20 cellular contexts compared by ENCODE assay signal in genomic region chr18:49608892-49609291, GRCh38. TPM values are rescaled to one million over a fixed set of nuclear protein-coding genes. Genes with fewer than 3 reads are reported as not detected.
DNase-seq lines count a peak whose midpoint lies in the region; ATAC-seq and TF ChIP-seq lines count a peak whose summit lies in the region.
"Had no signal": no experiment of that assay in that cellular context is flagged by ENCODE, and none has a peak within 500 bp of the region (broad histone marks: within the 10 kb centered on the region; RNA-seq: fewer than 3 reads in every experiment).

No MANE protein-coding gene starts in this region.

- intact Hi-C loops in PC-9 (cut with micrococcal nuclease; ENCODE audit: unreplicated experiment), result loop anchor here (1.0 kb wide), 1 partner anchor 47 kb away; no protein-coding TSS in a partner anchor

- H3K4me1 ChIP-seq in PC-9 (replicated peaks; ENCODE audit: insufficient read depth) (peaks cover 34% of the 10 kb centered on the region), endodermal cell (ENCODE audit: control insufficient read depth, insufficient read depth, low read length) (peaks cover 4% of the 10 kb centered on the region)

- H3K4me1 Mint-ChIP-seq in endodermal cell (peaks cover 14% of the 10 kb centered on the region), nephron (peaks cover 29% of the 10 kb centered on the region)
- no peaks in the 10 kb centered on the region for H3K4me1 Mint-ChIP-seq in activated T-cell treated with anti-CD3 and anti-CD28 coated beads, Interleukin-2, amount 50 U/mL, for 4 hours (ENCODE audit: low read depth)
- H3K4me1 Mint-ChIP-seq: CD14-positive monocyte had no signal

- CTCF ChIA-PET in PC-9 (lab: Charles Lee), result no interaction called here

- no peaks in the 10 kb centered on the region for H3K79me2 ChIP-seq in PC-9 (ENCODE audit: low read depth)

- peaks cover 23% of the 10 kb centered on the region for H3F3A ChIP-seq in PC-9 (ENCODE audit: insufficient read depth, low read depth)

- no peak overlapping the region for H2AFZ ChIP-seq in PC-9

- ATAC-seq in HG03460 (IDR thresholded peaks at IDR 0.05; ENCODE audit: unreplicated experiment), result no peak
- no peak for ATAC-seq in activated T-cell treated with anti-CD3 and anti-CD28 coated beads, Interleukin-2, amount 50 U/mL, for 4 hours
- ATAC-seq: GM12878, Right ventricle myocardium inferior had no signal

- no peak overlapping the region for H3K27ac Mint-ChIP-seq in endodermal cell
- peak overlapping the region in 2 of 3 experiments; percentile 35 to 57 for H3K27ac Mint-ChIP-seq in nephron
- H3K27ac Mint-ChIP-seq: CD14-positive monocyte had no signal

- H3K9me3 ChIP-seq in PC-9 (ENCODE audit: insufficient read depth, low read depth) (peaks cover 15% of the 10 kb centered on the region; the same call in 1 of the 2 replicates), endodermal cell (ENCODE audit: control insufficient read depth, low read length) (peaks cover 15% of the 10 kb centered on the region)

- peak; percentile 43 for DNase-seq in DMS 273 (lab: John Stamatoyannopoulos, UW; ENCODE audit: unreplicated experiment)
- DNase-seq in DMS 273 treated with DMSO at 0.1 percent for 48 hours (lab: John Stamatoyannopoulos, UW), result no peak
- DNase-seq in PC-9, result no peak
- DNase-seq in endodermal cell, result peak; percentile 14
- no peak for DNase-seq in NCI-H446 treated with DMSO at 0.1 percent for 48 hours (lab: John Stamatoyannopoulos, UW)
- no peak for DNase-seq in activated T-cell treated with anti-CD3 and anti-CD28 coated beads, Interleukin-2, amount 50 U/mL, for 4 hours
- DNase-seq: DMS153, GF-D8, KG1, MV-4-11, NCI-H187, NCI-H748 treated with DMSO at 0.1 percent for 48 hours, SW 1271 had no signal

- BruUV-seq in PC-9 (replicated peaks; lab: Mats Ljungman, UMichigan), result TSS peak; percentile 44

- POLR2A ChIA-PET in PC-9 (lab: Charles Lee; ENCODE audit: unreplicated experiment), result interaction anchor here (0.6 to 0.7 kb wide), 4 partner anchors 16 to 75 kb away, joined by 3 to 7 read pairs (median 3); no protein-coding TSS in a partner anchor

- WGBS in endodermal cell (ENCODE audit: insufficient coverage in 1 of 2, insufficient read length in 1 of 2), 2 experiments, result 92 to 93% methylated on average over 4 of the region's 4 CpGs

- no peaks in the 10 kb centered on the region for H3K9me2 ChIP-seq in PC-9 (ENCODE audit: insufficient read depth)

- H3K27me3 ChIP-seq in PC-9 (ENCODE audit: insufficient read depth, low read depth), result no peaks in the 10 kb centered on the region
- no peaks in the 10 kb centered on the region for H3K27me3 ChIP-seq in endodermal cell (ENCODE audit: control insufficient read depth, insufficient read depth, low read length, poor library complexity, severe bottlenecking)

- no peak overlapping the region for H3K4me3 Mint-ChIP-seq in endodermal cell
- H3K4me3 Mint-ChIP-seq in nephron, result no peak overlapping the region
- no peak overlapping the region for H3K4me3 Mint-ChIP-seq in activated T-cell treated with anti-CD3 and anti-CD28 coated beads, Interleukin-2, amount 50 U/mL, for 4 hours
- H3K4me3 Mint-ChIP-seq: CD14-positive monocyte had no signal

- H3K27me3 Mint-ChIP-seq in endodermal cell (ENCODE audit: insufficient read depth), result no peaks in the 10 kb centered on the region
- H3K27me3 Mint-ChIP-seq in nephron (ENCODE audit: low read depth), result peaks cover 17% of the 10 kb centered on the region
- H3K27me3 Mint-ChIP-seq in activated T-cell treated with anti-CD3 and anti-CD28 coated beads, Interleukin-2, amount 50 U/mL, for 4 hours (ENCODE audit: low read depth), result peaks cover 10% of the 10 kb centered on the region

- H3K9ac ChIP-seq in endodermal cell (ENCODE audit: extremely low read depth, low read length, poor library complexity, severe bottlenecking), result no peak overlapping the region

- H3K4me3 ChIP-seq in PC-9 (no peak overlapping the region), endodermal cell (ENCODE audit: low read length) (no peak overlapping the region)
- H3K4me3 ChIP-seq: GM12878 had no signal

- no peaks in the 10 kb centered on the region for H4K20me1 ChIP-seq in PC-9 (ENCODE audit: insufficient read depth)

- H3K27ac ChIP-seq in PC-9 (peak overlapping the region; percentile 85), endodermal cell (ENCODE audit: low read depth, low read length) (no peak overlapping the region)
- H3K27ac ChIP-seq: 22Rv1 had no signal

- no peaks in the 10 kb centered on the region for H3K36me3 Mint-ChIP-seq in endodermal cell (ENCODE audit: low read depth)
- peaks cover 3% of the 10 kb centered on the region for H3K36me3 Mint-ChIP-seq in nephron (ENCODE audit: low read depth)
- no peaks in the 10 kb centered on the region for H3K36me3 Mint-ChIP-seq in activated T-cell treated with anti-CD3 and anti-CD28 coated beads, Interleukin-2, amount 50 U/mL, for 4 hours (ENCODE audit: insufficient read depth)
- H3K36me3 Mint-ChIP-seq: CD14-positive monocyte had no signal

- H3K4me2 ChIP-seq in PC-9, result peak overlapping the region; percentile 42

- TF ChIP-seq CTCF in PC-9 (conservative IDR thresholded peaks at IDR 0.05) (no peak), endodermal cell (conservative IDR thresholded peaks at IDR 0.05) (no peak), nephron (IDR thresholded peaks at IDR 0.05; ENCODE audit: unreplicated experiment in 3 of 3) (no peak)

- H3K36me3 ChIP-seq in PC-9 (ENCODE audit: low read depth), result no peaks in the 10 kb centered on the region
- H3K36me3 ChIP-seq in endodermal cell (ENCODE audit: control insufficient read depth, insufficient read depth, low read length), result no peaks in the 10 kb centered on the region

- H3K9me3 Mint-ChIP-seq in endodermal cell (peaks cover 12% of the 10 kb centered on the region), nephron (peaks cover 10% of the 10 kb centered on the region)
- H3K9me3 Mint-ChIP-seq in activated T-cell treated with anti-CD3 and anti-CD28 coated beads, Interleukin-2, amount 50 U/mL, for 4 hours, result peaks cover 10% of the 10 kb centered on the region

RNA-seq across cellular contexts. Expression of gene LIPG, which starts 47.0 kb away (rescaled TPM):
- total RNA-seq in PC-9 (2021) (22.7 and 30.9 TPM in 2 replicates), endodermal cell (1 to 10 TPM; 4.0 to 5.0 TPM)
- polyA plus RNA-seq in endodermal cell (2013, experiment 1 of 2), result 62.8 TPM
- 54.8 TPM for polyA plus RNA-seq in endodermal cell (2013, experiment 2 of 2)
- under 1 TPM; 0.13 to 0.16 (median 0.15) TPM for total RNA-seq in activated T-cell treated with anti-CD3 and anti-CD28 coated beads, Interleukin-2, amount 50 U/mL, for 4 hours
- total RNA-seq: Right ventricle myocardium inferior, SK-MEL-5 had no signal
- polyA plus RNA-seq: CD14-positive monocyte had no signal

Comparison
In these comparisons a context has a peak if more than half of its experiments do, and no peak if none do; other contexts are left out.
1. DNase-seq: peak in DMS 273 (single experiment) and endodermal cell (single experiment); none in DMS 273 treated with DMSO at 0.1 percent for 48 hours (single experiment), PC-9 (0 of 2), NCI-H446 treated with DMSO at 0.1 percent for 48 hours (single experiment) and activated T-cell treated with anti-CD3 and anti-CD28 coated beads, Interleukin-2, amount 50 U/mL, for 4 hours (single experiment).
2. RNA of gene LIPG, which starts 47.0 kb away (total RNA-seq): 22.7 to 30.9 TPM in PC-9 and 4.0 to 5.0 TPM in endodermal cell; 0.13 to 0.16 TPM in activated T-cell treated with anti-CD3 and anti-CD28 coated beads, Interleukin-2, amount 50 U/mL, for 4 hours; every median in the first group is over 4 times any median in the second.